ENCODE assay signal across 8 cellular contexts in genomic region chr1:156591432-156592157, GRCh38. TPM values are rescaled to one million over a fixed set of nuclear protein-coding genes. Genes with fewer than 3 reads are reported as not detected.
A peak's percentile ranks its signal among the peaks of the same experiment; 100 is the strongest.
DNase-seq lines count a peak whose midpoint lies in the region; ATAC-seq and TF ChIP-seq lines count a peak whose summit lies in the region.

Gene NAXE (plus strand): TSS chr1:156591776. CDS start chr1:156591805, 29 bp downstream.

- no peak for TF ChIP-seq POLR2A in lower leg skin (IDR thresholded peaks at IDR 0.05)

- peak within 1 kb of the TSS; percentile 61 for H3K27ac ChIP-seq in duodenal mucosa (ENCODE audit: low read depth, low read length)

- intact Hi-C loops in lower leg skin (cut with DNase I; ENCODE audit: low total_unique reads): no loop called here

- H3K4me1 ChIP-seq in duodenal mucosa (ENCODE audit: control insufficient read depth in 1 of 2, insufficient read depth in 2 of 2, low read length in 2 of 2): peaks cover 14 to 16% of the 10 kb centered on the region in 2 donors

- TF ChIP-seq CTCF in lower leg skin (IDR thresholded peaks at IDR 0.05): no peak

- peaks cover 8 to 36% of the 10 kb centered on the region in 2 donors for H3K36me3 ChIP-seq in duodenal mucosa (ENCODE audit: control insufficient read depth in 1 of 2, insufficient read depth in 2 of 2, low read length in 2 of 2)

- ATAC-seq in GM19023 (IDR thresholded peaks at IDR 0.05; ENCODE audit: unreplicated experiment) (peak; percentile 96), HG03159 (IDR thresholded peaks at IDR 0.05; ENCODE audit: unreplicated experiment) (peak; percentile 84)

- peak within 1 kb of the TSS; percentile 75 to 95 for H3K4me3 ChIP-seq in duodenal mucosa (ENCODE audit: low read depth in 1 of 2, low read length in 2 of 2)
- H3K4me3 ChIP-seq in lower leg skin (ENCODE audit: low read depth, poor library complexity, severe bottlenecking): peak within 1 kb of the TSS; percentile 63

- 0 to 1% methylated on average over 25 to 29 of the region's 60 CpGs for WGBS in lower leg skin, 2 donors

- peak within 1 kb of the TSS; percentile 78 to 98 for H3K9ac ChIP-seq in duodenal mucosa (ENCODE audit: low read depth in 1 of 2, low read length in 2 of 2)

- no peaks in the 10 kb centered on the region for H3K9me3 ChIP-seq in duodenal mucosa (ENCODE audit: control insufficient read depth in 1 of 2, low read length in 2 of 2)

- DNase-seq in AML-193 (lab: John Stamatoyannopoulos, UW) (peak; percentile 35 to 46), NCI-H510A (lab: John Stamatoyannopoulos, UW) (peak; percentile 87), lower leg skin (ENCODE audit: low spot score in 2 of 2) (peak; percentile 50 to 94)
- DNase-seq in activated CD4-positive, alpha-beta T cell treated with anti-CD3 and anti-CD28 coated beads, Interleukin-2, amount 50 U/mL, for 48 hours: peak; percentile 73 to 75
- peak in 2 of 3 donors; percentile 36 to 57 for DNase-seq in stimulated activated CD4-positive, alpha-beta T cell treated with anti-CD3 and anti-CD28 coated beads, TNF-alpha, amount 100 ng/mL, for 1 hour (ENCODE audit: low read depth in 3 of 3, low spot score in 1 of 3)

- H3K27me3 ChIP-seq in duodenal mucosa (ENCODE audit: control insufficient read depth in 1 of 2, insufficient read depth in 2 of 2, low read length in 2 of 2): no peaks in the 10 kb centered on the region

RNA-seq across cellular contexts. Expression of gene NAXE, which starts in this region (rescaled TPM):
- total RNA-seq in lower leg skin: 10 to 100 TPM; 37.0 to 52.7 (median 45.8) TPM

Comparison
In these comparisons a context has a peak if more than half of its experiments do, and no peak if none do; other contexts are left out.
1. Peak in every context shown above with its lines: DNase-seq, ATAC-seq, H3K4me3 ChIP-seq and H3K27ac ChIP-seq.